ENCODE assay signal across 1 cellular context in the genomic region with DNA sequence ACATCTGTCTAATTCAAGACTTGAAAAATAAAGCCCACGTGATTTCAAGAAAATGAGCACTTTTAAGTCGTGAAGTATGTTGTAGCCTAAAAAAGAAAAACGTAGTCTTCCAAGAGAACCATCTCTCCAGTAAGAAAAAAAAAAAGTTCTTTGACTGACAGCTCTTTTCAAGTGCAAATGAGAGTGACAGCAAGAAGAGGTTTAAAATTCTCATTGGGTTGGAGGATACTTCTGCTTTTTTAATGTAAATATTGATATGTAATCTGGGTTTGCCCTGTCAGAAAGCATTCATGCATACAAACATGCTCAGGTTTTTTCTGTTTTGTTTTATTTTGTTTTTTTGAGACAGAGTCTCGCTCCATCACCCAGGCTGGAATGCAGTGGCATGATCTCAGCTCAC.
TF ChIP-seq lines count a peak whose summit lies in the region.

No MANE protein-coding gene starts in this region.

TF ChIP-seq in WTC11, 78 proteins besides CTCF, POLR2A, EP300 and RAD21 (continued from another document):
- TF ChIP-seq, protein P1, sequence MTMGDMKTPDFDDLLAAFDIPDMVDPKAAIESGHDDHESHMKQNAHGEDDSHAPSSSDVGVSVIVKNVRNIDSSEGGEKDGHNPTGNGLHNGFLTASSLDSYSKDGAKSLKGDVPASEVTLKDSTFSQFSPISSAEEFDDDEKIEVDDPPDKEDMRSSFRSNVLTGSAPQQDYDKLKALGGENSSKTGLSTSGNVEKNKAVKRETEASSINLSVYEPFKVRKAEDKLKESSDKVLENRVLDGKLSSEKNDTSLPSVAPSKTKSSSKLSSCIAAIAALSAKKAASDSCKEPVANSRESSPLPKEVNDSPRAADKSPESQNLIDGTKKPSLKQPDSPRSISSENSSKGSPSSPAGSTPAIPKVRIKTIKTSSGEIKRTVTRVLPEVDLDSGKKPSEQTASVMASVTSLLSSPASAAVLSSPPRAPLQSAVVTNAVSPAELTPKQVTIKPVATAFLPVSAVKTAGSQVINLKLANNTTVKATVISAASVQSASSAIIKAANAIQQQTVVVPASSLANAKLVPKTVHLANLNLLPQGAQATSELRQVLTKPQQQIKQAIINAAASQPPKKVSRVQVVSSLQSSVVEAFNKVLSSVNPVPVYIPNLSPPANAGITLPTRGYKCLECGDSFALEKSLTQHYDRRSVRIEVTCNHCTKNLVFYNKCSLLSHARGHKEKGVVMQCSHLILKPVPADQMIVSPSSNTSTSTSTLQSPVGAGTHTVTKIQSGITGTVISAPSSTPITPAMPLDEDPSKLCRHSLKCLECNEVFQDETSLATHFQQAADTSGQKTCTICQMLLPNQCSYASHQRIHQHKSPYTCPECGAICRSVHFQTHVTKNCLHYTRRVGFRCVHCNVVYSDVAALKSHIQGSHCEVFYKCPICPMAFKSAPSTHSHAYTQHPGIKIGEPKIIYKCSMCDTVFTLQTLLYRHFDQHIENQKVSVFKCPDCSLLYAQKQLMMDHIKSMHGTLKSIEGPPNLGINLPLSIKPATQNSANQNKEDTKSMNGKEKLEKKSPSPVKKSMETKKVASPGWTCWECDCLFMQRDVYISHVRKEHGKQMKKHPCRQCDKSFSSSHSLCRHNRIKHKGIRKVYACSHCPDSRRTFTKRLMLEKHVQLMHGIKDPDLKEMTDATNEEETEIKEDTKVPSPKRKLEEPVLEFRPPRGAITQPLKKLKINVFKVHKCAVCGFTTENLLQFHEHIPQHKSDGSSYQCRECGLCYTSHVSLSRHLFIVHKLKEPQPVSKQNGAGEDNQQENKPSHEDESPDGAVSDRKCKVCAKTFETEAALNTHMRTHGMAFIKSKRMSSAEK (CRISPR knock-in tag; IDR thresholded peaks at IDR 0.05; ENCODE audit: borderline replicate concordance) = no peak
- TF ChIP-seq, protein P2, sequence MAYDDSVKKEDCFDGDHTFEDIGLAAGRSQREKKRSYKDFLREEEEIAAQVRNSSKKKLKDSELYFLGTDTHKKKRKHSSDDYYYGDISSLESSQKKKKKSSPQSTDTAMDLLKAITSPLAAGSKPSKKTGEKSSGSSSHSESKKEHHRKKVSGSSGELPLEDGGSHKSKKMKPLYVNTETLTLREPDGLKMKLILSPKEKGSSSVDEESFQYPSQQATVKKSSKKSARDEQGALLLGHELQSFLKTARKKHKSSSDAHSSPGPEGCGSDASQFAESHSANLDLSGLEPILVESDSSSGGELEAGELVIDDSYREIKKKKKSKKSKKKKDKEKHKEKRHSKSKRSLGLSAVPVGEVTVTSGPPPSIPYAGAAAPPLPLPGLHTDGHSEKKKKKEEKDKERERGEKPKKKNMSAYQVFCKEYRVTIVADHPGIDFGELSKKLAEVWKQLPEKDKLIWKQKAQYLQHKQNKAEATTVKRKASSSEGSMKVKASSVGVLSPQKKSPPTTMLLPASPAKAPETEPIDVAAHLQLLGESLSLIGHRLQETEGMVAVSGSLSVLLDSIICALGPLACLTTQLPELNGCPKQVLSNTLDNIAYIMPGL (CRISPR knock-in tag; IDR thresholded peaks at IDR 0.05) = no peak
- TF ChIP-seq, protein P3, sequence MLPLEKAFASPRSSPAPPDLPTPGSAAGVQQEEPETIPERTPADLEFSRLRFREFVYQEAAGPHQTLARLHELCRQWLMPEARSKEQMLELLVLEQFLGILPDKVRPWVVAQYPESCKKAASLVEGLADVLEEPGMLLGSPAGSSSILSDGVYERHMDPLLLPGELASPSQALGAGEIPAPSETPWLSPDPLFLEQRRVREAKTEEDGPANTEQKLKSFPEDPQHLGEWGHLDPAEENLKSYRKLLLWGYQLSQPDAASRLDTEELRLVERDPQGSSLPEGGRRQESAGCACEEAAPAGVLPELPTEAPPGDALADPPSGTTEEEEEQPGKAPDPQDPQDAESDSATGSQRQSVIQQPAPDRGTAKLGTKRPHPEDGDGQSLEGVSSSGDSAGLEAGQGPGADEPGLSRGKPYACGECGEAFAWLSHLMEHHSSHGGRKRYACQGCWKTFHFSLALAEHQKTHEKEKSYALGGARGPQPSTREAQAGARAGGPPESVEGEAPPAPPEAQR (CRISPR knock-in tag; IDR thresholded peaks at IDR 0.05) = no peak
- TF ChIP-seq ZNF423 (CRISPR knock-in tag; IDR thresholded peaks at IDR 0.05) (no peak), KAT7 (CRISPR knock-in tag; IDR thresholded peaks at IDR 0.05; ENCODE audit: borderline replicate concordance) (no peak), GTF2I (CRISPR knock-in tag; conservative IDR thresholded peaks at IDR 0.05) (no peak), ZNF121 (CRISPR knock-in tag; IDR thresholded peaks at IDR 0.05) (no peak), FOXP1 (CRISPR knock-in tag; IDR thresholded peaks at IDR 0.05; ENCODE audit: borderline replicate concordance) (no peak), CBFB (CRISPR knock-in tag; IDR thresholded peaks at IDR 0.05; ENCODE audit: low read depth) (no peak)
- TF ChIP-seq, protein P4, sequence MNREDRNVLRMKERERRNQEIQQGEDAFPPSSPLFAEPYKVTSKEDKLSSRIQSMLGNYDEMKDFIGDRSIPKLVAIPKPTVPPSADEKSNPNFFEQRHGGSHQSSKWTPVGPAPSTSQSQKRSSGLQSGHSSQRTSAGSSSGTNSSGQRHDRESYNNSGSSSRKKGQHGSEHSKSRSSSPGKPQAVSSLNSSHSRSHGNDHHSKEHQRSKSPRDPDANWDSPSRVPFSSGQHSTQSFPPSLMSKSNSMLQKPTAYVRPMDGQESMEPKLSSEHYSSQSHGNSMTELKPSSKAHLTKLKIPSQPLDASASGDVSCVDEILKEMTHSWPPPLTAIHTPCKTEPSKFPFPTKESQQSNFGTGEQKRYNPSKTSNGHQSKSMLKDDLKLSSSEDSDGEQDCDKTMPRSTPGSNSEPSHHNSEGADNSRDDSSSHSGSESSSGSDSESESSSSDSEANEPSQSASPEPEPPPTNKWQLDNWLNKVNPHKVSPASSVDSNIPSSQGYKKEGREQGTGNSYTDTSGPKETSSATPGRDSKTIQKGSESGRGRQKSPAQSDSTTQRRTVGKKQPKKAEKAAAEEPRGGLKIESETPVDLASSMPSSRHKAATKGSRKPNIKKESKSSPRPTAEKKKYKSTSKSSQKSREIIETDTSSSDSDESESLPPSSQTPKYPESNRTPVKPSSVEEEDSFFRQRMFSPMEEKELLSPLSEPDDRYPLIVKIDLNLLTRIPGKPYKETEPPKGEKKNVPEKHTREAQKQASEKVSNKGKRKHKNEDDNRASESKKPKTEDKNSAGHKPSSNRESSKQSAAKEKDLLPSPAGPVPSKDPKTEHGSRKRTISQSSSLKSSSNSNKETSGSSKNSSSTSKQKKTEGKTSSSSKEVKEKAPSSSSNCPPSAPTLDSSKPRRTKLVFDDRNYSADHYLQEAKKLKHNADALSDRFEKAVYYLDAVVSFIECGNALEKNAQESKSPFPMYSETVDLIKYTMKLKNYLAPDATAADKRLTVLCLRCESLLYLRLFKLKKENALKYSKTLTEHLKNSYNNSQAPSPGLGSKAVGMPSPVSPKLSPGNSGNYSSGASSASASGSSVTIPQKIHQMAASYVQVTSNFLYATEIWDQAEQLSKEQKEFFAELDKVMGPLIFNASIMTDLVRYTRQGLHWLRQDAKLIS (CRISPR knock-in tag; IDR thresholded peaks at IDR 0.05; ENCODE audit: borderline replicate concordance) = no peak
- TF ChIP-seq, protein P5, sequence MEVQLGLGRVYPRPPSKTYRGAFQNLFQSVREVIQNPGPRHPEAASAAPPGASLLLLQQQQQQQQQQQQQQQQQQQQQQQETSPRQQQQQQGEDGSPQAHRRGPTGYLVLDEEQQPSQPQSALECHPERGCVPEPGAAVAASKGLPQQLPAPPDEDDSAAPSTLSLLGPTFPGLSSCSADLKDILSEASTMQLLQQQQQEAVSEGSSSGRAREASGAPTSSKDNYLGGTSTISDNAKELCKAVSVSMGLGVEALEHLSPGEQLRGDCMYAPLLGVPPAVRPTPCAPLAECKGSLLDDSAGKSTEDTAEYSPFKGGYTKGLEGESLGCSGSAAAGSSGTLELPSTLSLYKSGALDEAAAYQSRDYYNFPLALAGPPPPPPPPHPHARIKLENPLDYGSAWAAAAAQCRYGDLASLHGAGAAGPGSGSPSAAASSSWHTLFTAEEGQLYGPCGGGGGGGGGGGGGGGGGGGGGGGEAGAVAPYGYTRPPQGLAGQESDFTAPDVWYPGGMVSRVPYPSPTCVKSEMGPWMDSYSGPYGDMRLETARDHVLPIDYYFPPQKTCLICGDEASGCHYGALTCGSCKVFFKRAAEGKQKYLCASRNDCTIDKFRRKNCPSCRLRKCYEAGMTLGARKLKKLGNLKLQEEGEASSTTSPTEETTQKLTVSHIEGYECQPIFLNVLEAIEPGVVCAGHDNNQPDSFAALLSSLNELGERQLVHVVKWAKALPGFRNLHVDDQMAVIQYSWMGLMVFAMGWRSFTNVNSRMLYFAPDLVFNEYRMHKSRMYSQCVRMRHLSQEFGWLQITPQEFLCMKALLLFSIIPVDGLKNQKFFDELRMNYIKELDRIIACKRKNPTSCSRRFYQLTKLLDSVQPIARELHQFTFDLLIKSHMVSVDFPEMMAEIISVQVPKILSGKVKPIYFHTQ (CRISPR knock-in tag; IDR thresholded peaks at IDR 0.05) = no peak
